ENCODE assay signal across 16 cellular contexts in genomic region chr1:203175237-203176181, GRCh38. TPM values are rescaled to one million over a fixed set of nuclear protein-coding genes. Genes with fewer than 3 reads are reported as not detected.
DNase-seq lines count a peak whose midpoint lies in the region; ATAC-seq and TF ChIP-seq lines count a peak whose summit lies in the region.
"Had no signal": no experiment of that assay in that cellular context is flagged by ENCODE, and none has a peak within 500 bp of the region (broad histone marks: within the 10 kb centered on the region; RNA-seq: fewer than 3 reads in every experiment).

MYBPH (minus strand) TSS chr1:203175826; CDS start chr1:203175755, 71 bp downstream.

- H2AFZ ChIP-seq in ACC112 (ENCODE audit: low read length, unreplicated experiment) (no peak within 1 kb of the TSS), IMR-90 (replicated peaks; ENCODE audit: low read length, poor library complexity) (no peak within 1 kb of the TSS)
- H2AFZ ChIP-seq: hepatocyte had no signal

- peaks cover 6% of the 10 kb centered on the region for H3K27me3 Mint-ChIP-seq in nephron progenitor cell (ENCODE audit: low read depth, poor library complexity)
- H3K27me3 Mint-ChIP-seq in activated T-cell treated with anti-CD3 and anti-CD28 coated beads, Interleukin-2, amount 50 U/mL, for 4 hours (ENCODE audit: low read depth), result peaks cover 5% of the 10 kb centered on the region

- TF ChIP-seq RAD21 in IMR-90 (IDR thresholded peaks at IDR 0.05; ENCODE audit: low read length), result no peak

- H3K79me1 ChIP-seq in IMR-90 (ENCODE audit: low read depth in 1 of 2, low read length in 2 of 2), result no peaks in the 10 kb centered on the region

- TF ChIP-seq CTCF in IMR-90 (conservative IDR thresholded peaks at IDR 0.05; ENCODE audit: low read depth, low read length), result no peak
- no peak for TF ChIP-seq CTCF in body of pancreas (IDR thresholded peaks at IDR 0.05)
- no peak for TF ChIP-seq CTCF in nephron progenitor cell (IDR thresholded peaks at IDR 0.05)

- no peak for TF ChIP-seq POLR2A in IMR-90 (IDR thresholded peaks at IDR 0.05; ENCODE audit: low read depth, low read length)
- TF ChIP-seq POLR2A in body of pancreas (IDR thresholded peaks at IDR 0.05), result no peak

- no peaks in the 10 kb centered on the region for H3K27me3 ChIP-seq in ACC112 (ENCODE audit: insufficient read depth, low read length)
- H3K27me3 ChIP-seq in IMR-90 (ENCODE audit: control insufficient read depth, insufficient read depth, low read length), result peaks cover under 1% of the 10 kb centered on the region; the same call in 1 of the 2 replicates
- H3K27me3 ChIP-seq in body of pancreas, result no peaks in the 10 kb centered on the region
- H3K27me3 ChIP-seq: hepatocyte had no signal

- H2AK5ac ChIP-seq in IMR-90 (ENCODE audit: low read depth, low read length), result no peak within 1 kb of the TSS; the same call in 1 of the 2 replicates

- no peak within 1 kb of the TSS for H2BK5ac ChIP-seq in IMR-90 (ENCODE audit: low read depth, low read length, poor library complexity, severe bottlenecking)

- no peak within 1 kb of the TSS; the same call in 1 of the 2 replicates for H3K14ac ChIP-seq in IMR-90 (replicated peaks; ENCODE audit: low read depth, low read length)

- DNase-seq in IMR-90 (no peak), body of pancreas (peak in 3 of 4 donors; percentile 30 to 54 (median 35)), nephron progenitor cell (no peak), NCI-H524 treated with DMSO at 0.1 percent for 48 hours (lab: John Stamatoyannopoulos, UW) (no peak), RKO (ENCODE audit: low spot score) (no peak), NCI-H1092 (lab: John Stamatoyannopoulos, UW) (no peak)
- no peak for DNase-seq in activated T-cell treated with anti-CD3 and anti-CD28 coated beads, Interleukin-2, amount 50 U/mL, for 4 hours
- DNase-seq: effector memory CD8-positive, alpha-beta T cell; NCI-H187 treated with DMSO at 0.1 percent for 48 hours had no signal

- H3K56ac ChIP-seq in IMR-90 (ENCODE audit: extremely low read depth, insufficient read depth, low read length), result no peak within 1 kb of the TSS

- H3K27ac Mint-ChIP-seq in nephron progenitor cell, result peak within 1 kb of the TSS; percentile 38
- H3K27ac Mint-ChIP-seq: effector memory CD8-positive, alpha-beta T cell; mesothelial cell of epicardium had no signal

- H3K4me3 Mint-ChIP-seq in nephron progenitor cell, result no peak within 1 kb of the TSS
- H3K4me3 Mint-ChIP-seq in activated T-cell treated with anti-CD3 and anti-CD28 coated beads, Interleukin-2, amount 50 U/mL, for 4 hours, result no peak within 1 kb of the TSS
- H3K4me3 Mint-ChIP-seq: effector memory CD8-positive, alpha-beta T cell; mesothelial cell of epicardium had no signal

- dilution Hi-C loops in IMR-90 (cut with HindIII; ENCODE audit: low sequenced_read_pairs, unreplicated experiment), result no loop called here

- H3K4me2 ChIP-seq in IMR-90 (ENCODE audit: low read depth, low read length), result no peak within 1 kb of the TSS
- H3K4me2 ChIP-seq: hepatocyte had no signal

- ATAC-seq in IMR-90 (ENCODE audit: low read depth) (no peak), body of pancreas (no peak)
- ATAC-seq in activated T-cell treated with anti-CD3 and anti-CD28 coated beads, Interleukin-2, amount 50 U/mL, for 4 hours, result no peak
- ATAC-seq: effector memory CD8-positive, alpha-beta T cell; Panc1 had no signal

- peaks cover 36% of the 10 kb centered on the region for H3K4me1 ChIP-seq in ACC112 (ENCODE audit: control insufficient read depth, insufficient read depth, low read length, unreplicated experiment)
- peaks cover 22% of the 10 kb centered on the region for H3K4me1 ChIP-seq in IMR-90 (ENCODE audit: control insufficient read depth, insufficient read depth, low read length)
- peaks cover 26% of the 10 kb centered on the region for H3K4me1 ChIP-seq in body of pancreas

- no peak within 1 kb of the TSS for H3K9ac ChIP-seq in IMR-90 (ENCODE audit: low read depth, low read length)

- WGBS in IMR-90 (ENCODE audit: extremely low coverage in 2 of 2, insufficient read length in 1 of 2), 2 experiments, result no CpG with 5 or more reads among the region's 13 CpGs
- 51 to 88% methylated on average over 4 to 13 of the region's 13 CpGs for whole genome bisulfite sequencing in body of pancreas, 2 donors

- H3K79me2 ChIP-seq in ACC112 (ENCODE audit: control insufficient read depth, insufficient read depth, low read length, unreplicated experiment), result no peaks in the 10 kb centered on the region
- H3K79me2 ChIP-seq: hepatocyte had no signal

- no peaks in the 10 kb centered on the region for H3K9me3 Mint-ChIP-seq in nephron progenitor cell
- no peaks in the 10 kb centered on the region for H3K9me3 Mint-ChIP-seq in activated T-cell treated with anti-CD3 and anti-CD28 coated beads, Interleukin-2, amount 50 U/mL, for 4 hours
- H3K9me3 Mint-ChIP-seq: effector memory CD8-positive, alpha-beta T cell; mesothelial cell of epicardium had no signal

- no peak within 1 kb of the TSS for H3K23ac ChIP-seq in IMR-90 (ENCODE audit: low read depth, low read length)

- peaks cover 15% of the 10 kb centered on the region; the same call in 1 of the 2 replicates for H3K9me1 ChIP-seq in IMR-90 (ENCODE audit: insufficient read depth, low read length)

- H3K27ac ChIP-seq in ACC112 (ENCODE audit: low read depth, low read length) (0 out of 2 replicates have a peak within 1 kb of the TSS, but pooled peaks have one; percentile 22), IMR-90 (ENCODE audit: insufficient read depth, low read length) (no peak within 1 kb of the TSS), body of pancreas (no peak within 1 kb of the TSS)
- H3K27ac ChIP-seq: hepatocyte, skin epidermis, VCaP had no signal

- H3K36me3 ChIP-seq in ACC112 (ENCODE audit: insufficient read depth, low read length) (no peaks in the 10 kb centered on the region), IMR-90 (ENCODE audit: control insufficient read depth, insufficient read depth, low read length) (no peaks in the 10 kb centered on the region), body of pancreas (replicated peaks in 1 of 2; ENCODE audit: insufficient read depth in 1 of 2, low read depth in 2 of 2) (no peaks in the 10 kb centered on the region)

- CTCF ChIA-PET in IMR-90 (lab: Yijun Ruan, JAX), result no interaction called here

- H4K8ac ChIP-seq in IMR-90 (ENCODE audit: low read depth in 2 of 2, low read length in 2 of 2), result no peak within 1 kb of the TSS

- POLR2A ChIA-PET in IMR-90 (lab: Charles Lee; ENCODE audit: unreplicated experiment), result no interaction called here

- H3K18ac ChIP-seq in IMR-90 (ENCODE audit: low read depth, low read length), result no peak within 1 kb of the TSS; the same call in 1 of the 2 replicates

- peak within 1 kb of the TSS; percentile 12 for H2AK9ac ChIP-seq in IMR-90 (replicated peaks; ENCODE audit: low read depth, low read length, poor library complexity)

- no peaks in the 10 kb centered on the region for H4K20me1 ChIP-seq in IMR-90 (ENCODE audit: insufficient read depth, low read length)

- H3K9me3 ChIP-seq in IMR-90 (ENCODE audit: control insufficient read depth, insufficient read depth, low read length) (no peaks in the 10 kb centered on the region), body of pancreas (no peaks in the 10 kb centered on the region)

- intact Hi-C loops in IMR-90 (cut with micrococcal nuclease) (no loop called here), body of pancreas (cut with DNase I) (no loop called here)

- no peak within 1 kb of the TSS for H3K4ac ChIP-seq in IMR-90 (ENCODE audit: low read depth, low read length)

- peak within 1 kb of the TSS; percentile 31; the same call in 1 of the 3 replicates for H2BK15ac ChIP-seq in IMR-90 (ENCODE audit: low read depth, low read length)

- H3K4me3 ChIP-seq in ACC112 (ENCODE audit: low read depth, low read length) (no peak within 1 kb of the TSS), IMR-90 (ENCODE audit: insufficient read depth, low read depth, low read length) (no peak within 1 kb of the TSS), body of pancreas (no peak within 1 kb of the TSS)
- H3K4me3 ChIP-seq: hepatocyte, skin epidermis had no signal

- H4K91ac ChIP-seq in IMR-90 (ENCODE audit: insufficient read depth, low read depth, low read length), result no peak within 1 kb of the TSS

- peak within 1 kb of the TSS; percentile 8; the same call in 1 of the 2 replicates for H2BK20ac ChIP-seq in IMR-90 (ENCODE audit: low read depth, low read length)

- H3K4me1 Mint-ChIP-seq in nephron progenitor cell, result peaks cover 51% of the 10 kb centered on the region
- no peaks in the 10 kb centered on the region for H3K4me1 Mint-ChIP-seq in activated T-cell treated with anti-CD3 and anti-CD28 coated beads, Interleukin-2, amount 50 U/mL, for 4 hours (ENCODE audit: low read depth)

- H2BK120ac ChIP-seq in IMR-90 (ENCODE audit: low read depth, low read length), result peak within 1 kb of the TSS; percentile 36; the same call in 1 of the 2 replicates

- no peaks in the 10 kb centered on the region for H3K36me3 Mint-ChIP-seq in nephron progenitor cell (ENCODE audit: low read depth)
- H3K36me3 Mint-ChIP-seq in activated T-cell treated with anti-CD3 and anti-CD28 coated beads, Interleukin-2, amount 50 U/mL, for 4 hours (ENCODE audit: insufficient read depth), result no peaks in the 10 kb centered on the region
- H3K36me3 Mint-ChIP-seq: mesothelial cell of epicardium had no signal

- BruUV-seq in IMR-90 (replicated peaks; lab: Mats Ljungman, UMichigan), result no TSS peak

- in situ Hi-C loops in IMR-90 (cut with MboI; ENCODE audit: low sequenced_read_pairs), result no loop called here

- H4K5ac ChIP-seq in IMR-90 (ENCODE audit: low read depth, low read length), result no peak within 1 kb of the TSS

TF ChIP-seq in IMR-90, 13 proteins besides CTCF, POLR2A, EP300 and RAD21:
- TF ChIP-seq RCOR1 (IDR thresholded peaks at IDR 0.05; ENCODE audit: insufficient replicate concordance, low read length) (no peak), CEBPB (IDR thresholded peaks at IDR 0.05; ENCODE audit: low read depth, low read length) (no peak), BHLHE40 (IDR thresholded peaks at IDR 0.05; ENCODE audit: low read depth, low read length) (no peak), ELK1 (IDR thresholded peaks at IDR 0.05; ENCODE audit: borderline replicate concordance, low read depth, low read length) (no peak)
TF ChIP-seq in IMR-90: peak in this region for 0.

RNA-seq across cellular contexts. Expression of gene MYBPH, which starts in this region (rescaled TPM):
- total RNA-seq in IMR-90 (2012; rRNA removed) (not detected in 2 replicates), body of pancreas (not detected)
- not detected in 2 replicates for polyA plus RNA-seq in IMR-90 (2012; rRNA removed)
- polyA plus RNA-seq in IMR-90 (2012; cell fraction: cytosol; rRNA removed), result not detected in 2 replicates
- not detected in 2 replicates for polyA plus RNA-seq in IMR-90 (2012; cell fraction: nucleus; rRNA removed; ENCODE audit: low replicate concordance)
- total RNA-seq in activated T-cell treated with anti-CD3 and anti-CD28 coated beads, Interleukin-2, amount 50 U/mL, for 4 hours, result not detected
- total RNA-seq: hepatocyte, mesothelial cell of epicardium, ureter had no signal

Comparison
In these comparisons a context has a peak if more than half of its experiments do, and no peak if none do; other contexts are left out.
1. Peak in DNase-seq in body of pancreas; RNA of the gene not detected or under 1 TPM.